Comparison of ENCODE assay signal across 2 cellular contexts in the genomic region with DNA sequence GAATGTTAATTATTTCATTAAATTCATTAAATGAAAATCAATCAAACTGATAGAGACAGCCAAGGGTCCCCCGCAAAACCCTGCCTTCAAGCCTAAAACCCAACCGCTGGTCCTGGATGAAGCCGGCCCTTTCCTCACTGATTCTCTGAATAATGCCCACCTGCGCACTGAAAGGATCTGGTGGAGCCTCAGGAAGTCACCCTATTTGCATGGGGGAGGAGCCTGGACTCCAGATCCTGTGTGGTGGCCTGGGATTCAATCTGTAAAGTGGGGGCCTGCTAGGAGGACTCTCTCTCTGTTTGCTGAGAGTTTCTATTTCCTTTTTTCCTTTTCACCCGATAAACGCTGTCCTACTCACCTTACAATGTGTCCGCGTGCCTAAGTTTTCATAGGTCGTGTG.
A peak's percentile ranks its signal among the peaks of the same experiment; 100 is the strongest.
TF ChIP-seq lines count a peak whose summit lies in the region.

No MANE protein-coding gene starts in this region.

TF ChIP-seq in HepG2, 621 proteins besides CTCF, POLR2A, EP300 and RAD21:
- TF ChIP-seq EEA1 (CRISPR knock-in tag; IDR thresholded peaks at IDR 0.05; ENCODE audit: borderline replicate concordance) = no peak
- no peak for TF ChIP-seq GABPA (IDR thresholded peaks at IDR 0.05; ENCODE audit: low read depth, low read length)
- peak; percentile 38; the same call in 1 of the 2 replicates for TF ChIP-seq GABPA (CRISPR knock-in tag; IDR thresholded peaks at IDR 0.05; ENCODE audit: low read depth)

TF ChIP-seq in H1, 55 proteins besides CTCF, POLR2A, EP300 and RAD21:
- TF ChIP-seq TBP (IDR thresholded peaks at IDR 0.05; ENCODE audit: low read depth, low read length) (0 out of 2 replicates have a peak, but pooled peaks have one; percentile 25), TAF1 (IDR thresholded peaks at IDR 0.05; ENCODE audit: low read depth, low read length) (0 out of 2 replicates have a peak, but pooled peaks have one; percentile 52), ZNF274 (IDR thresholded peaks at IDR 0.05; ENCODE audit: borderline replicate concordance, extremely low read depth, low read length) (no peak)
- TF ChIP-seq, protein P1, sequence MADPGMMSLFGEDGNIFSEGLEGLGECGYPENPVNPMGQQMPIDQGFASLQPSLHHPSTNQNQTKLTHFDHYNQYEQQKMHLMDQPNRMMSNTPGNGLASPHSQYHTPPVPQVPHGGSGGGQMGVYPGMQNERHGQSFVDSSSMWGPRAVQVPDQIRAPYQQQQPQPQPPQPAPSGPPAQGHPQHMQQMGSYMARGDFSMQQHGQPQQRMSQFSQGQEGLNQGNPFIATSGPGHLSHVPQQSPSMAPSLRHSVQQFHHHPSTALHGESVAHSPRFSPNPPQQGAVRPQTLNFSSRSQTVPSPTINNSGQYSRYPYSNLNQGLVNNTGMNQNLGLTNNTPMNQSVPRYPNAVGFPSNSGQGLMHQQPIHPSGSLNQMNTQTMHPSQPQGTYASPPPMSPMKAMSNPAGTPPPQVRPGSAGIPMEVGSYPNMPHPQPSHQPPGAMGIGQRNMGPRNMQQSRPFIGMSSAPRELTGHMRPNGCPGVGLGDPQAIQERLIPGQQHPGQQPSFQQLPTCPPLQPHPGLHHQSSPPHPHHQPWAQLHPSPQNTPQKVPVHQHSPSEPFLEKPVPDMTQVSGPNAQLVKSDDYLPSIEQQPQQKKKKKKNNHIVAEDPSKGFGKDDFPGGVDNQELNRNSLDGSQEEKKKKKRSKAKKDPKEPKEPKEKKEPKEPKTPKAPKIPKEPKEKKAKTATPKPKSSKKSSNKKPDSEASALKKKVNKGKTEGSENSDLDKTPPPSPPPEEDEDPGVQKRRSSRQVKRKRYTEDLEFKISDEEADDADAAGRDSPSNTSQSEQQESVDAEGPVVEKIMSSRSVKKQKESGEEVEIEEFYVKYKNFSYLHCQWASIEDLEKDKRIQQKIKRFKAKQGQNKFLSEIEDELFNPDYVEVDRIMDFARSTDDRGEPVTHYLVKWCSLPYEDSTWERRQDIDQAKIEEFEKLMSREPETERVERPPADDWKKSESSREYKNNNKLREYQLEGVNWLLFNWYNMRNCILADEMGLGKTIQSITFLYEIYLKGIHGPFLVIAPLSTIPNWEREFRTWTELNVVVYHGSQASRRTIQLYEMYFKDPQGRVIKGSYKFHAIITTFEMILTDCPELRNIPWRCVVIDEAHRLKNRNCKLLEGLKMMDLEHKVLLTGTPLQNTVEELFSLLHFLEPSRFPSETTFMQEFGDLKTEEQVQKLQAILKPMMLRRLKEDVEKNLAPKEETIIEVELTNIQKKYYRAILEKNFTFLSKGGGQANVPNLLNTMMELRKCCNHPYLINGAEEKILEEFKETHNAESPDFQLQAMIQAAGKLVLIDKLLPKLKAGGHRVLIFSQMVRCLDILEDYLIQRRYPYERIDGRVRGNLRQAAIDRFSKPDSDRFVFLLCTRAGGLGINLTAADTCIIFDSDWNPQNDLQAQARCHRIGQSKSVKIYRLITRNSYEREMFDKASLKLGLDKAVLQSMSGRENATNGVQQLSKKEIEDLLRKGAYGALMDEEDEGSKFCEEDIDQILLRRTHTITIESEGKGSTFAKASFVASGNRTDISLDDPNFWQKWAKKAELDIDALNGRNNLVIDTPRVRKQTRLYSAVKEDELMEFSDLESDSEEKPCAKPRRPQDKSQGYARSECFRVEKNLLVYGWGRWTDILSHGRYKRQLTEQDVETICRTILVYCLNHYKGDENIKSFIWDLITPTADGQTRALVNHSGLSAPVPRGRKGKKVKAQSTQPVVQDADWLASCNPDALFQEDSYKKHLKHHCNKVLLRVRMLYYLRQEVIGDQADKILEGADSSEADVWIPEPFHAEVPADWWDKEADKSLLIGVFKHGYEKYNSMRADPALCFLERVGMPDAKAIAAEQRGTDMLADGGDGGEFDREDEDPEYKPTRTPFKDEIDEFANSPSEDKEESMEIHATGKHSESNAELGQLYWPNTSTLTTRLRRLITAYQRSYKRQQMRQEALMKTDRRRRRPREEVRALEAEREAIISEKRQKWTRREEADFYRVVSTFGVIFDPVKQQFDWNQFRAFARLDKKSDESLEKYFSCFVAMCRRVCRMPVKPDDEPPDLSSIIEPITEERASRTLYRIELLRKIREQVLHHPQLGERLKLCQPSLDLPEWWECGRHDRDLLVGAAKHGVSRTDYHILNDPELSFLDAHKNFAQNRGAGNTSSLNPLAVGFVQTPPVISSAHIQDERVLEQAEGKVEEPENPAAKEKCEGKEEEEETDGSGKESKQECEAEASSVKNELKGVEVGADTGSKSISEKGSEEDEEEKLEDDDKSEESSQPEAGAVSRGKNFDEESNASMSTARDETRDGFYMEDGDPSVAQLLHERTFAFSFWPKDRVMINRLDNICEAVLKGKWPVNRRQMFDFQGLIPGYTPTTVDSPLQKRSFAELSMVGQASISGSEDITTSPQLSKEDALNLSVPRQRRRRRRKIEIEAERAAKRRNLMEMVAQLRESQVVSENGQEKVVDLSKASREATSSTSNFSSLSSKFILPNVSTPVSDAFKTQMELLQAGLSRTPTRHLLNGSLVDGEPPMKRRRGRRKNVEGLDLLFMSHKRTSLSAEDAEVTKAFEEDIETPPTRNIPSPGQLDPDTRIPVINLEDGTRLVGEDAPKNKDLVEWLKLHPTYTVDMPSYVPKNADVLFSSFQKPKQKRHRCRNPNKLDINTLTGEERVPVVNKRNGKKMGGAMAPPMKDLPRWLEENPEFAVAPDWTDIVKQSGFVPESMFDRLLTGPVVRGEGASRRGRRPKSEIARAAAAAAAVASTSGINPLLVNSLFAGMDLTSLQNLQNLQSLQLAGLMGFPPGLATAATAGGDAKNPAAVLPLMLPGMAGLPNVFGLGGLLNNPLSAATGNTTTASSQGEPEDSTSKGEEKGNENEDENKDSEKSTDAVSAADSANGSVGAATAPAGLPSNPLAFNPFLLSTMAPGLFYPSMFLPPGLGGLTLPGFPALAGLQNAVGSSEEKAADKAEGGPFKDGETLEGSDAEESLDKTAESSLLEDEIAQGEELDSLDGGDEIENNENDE (IDR thresholded peaks at IDR 0.05; ENCODE audit: insufficient replicate concordance, low read length) = peak; percentile 26
TF ChIP-seq in H1: peak in this region for 3.
